16 cellular contexts compared by ENCODE assay signal in genomic region chr3:140022061-140022781, GRCh38.
DNase-seq lines count a peak whose midpoint lies in the region; ATAC-seq and TF ChIP-seq lines count a peak whose summit lies in the region.
"Had no signal": no experiment of that assay in that cellular context is flagged by ENCODE, and none has a peak within 500 bp of the region (broad histone marks: within the 10 kb centered on the region; RNA-seq: fewer than 3 reads in every experiment).

No MANE protein-coding gene starts in this region.

- no peaks in the 10 kb centered on the region for H3K79me2 ChIP-seq in neural progenitor cell (ENCODE audit: low read depth)

- H3K9me3 ChIP-seq in neural progenitor cell (ENCODE audit: low read depth): no peaks in the 10 kb centered on the region

- H3K4me1 Mint-ChIP-seq in neural progenitor cell: peaks cover 27% of the 10 kb centered on the region

- H3K4me1 ChIP-seq in neural progenitor cell: no peaks in the 10 kb centered on the region
- no peaks in the 10 kb centered on the region for H3K4me1 ChIP-seq in foreskin keratinocyte

- no peak overlapping the region for H3K4me3 ChIP-seq in dorsolateral prefrontal cortex
- H3K4me3 ChIP-seq in neural progenitor cell: no peak overlapping the region

- H4K20me1 ChIP-seq in neural progenitor cell (ENCODE audit: low read depth): no peaks in the 10 kb centered on the region

- no peaks in the 10 kb centered on the region for H3K9me3 Mint-ChIP-seq in neural progenitor cell
- H3K9me3 Mint-ChIP-seq: activated CD8-positive, alpha-beta T cell treated with anti-CD3 and anti-CD28 coated beads for 36 hours had no signal

- intact Hi-C loops in dorsolateral prefrontal cortex (cut with DNase I): loop anchor here in 1 of 2 donors (5.0 kb wide), 1 partner anchor 80 kb away; no protein-coding TSS in a partner anchor

- no peak overlapping the region for H2AFZ ChIP-seq in neural progenitor cell (replicated peaks)

- H3K36me3 ChIP-seq in neural progenitor cell: no peaks in the 10 kb centered on the region

- TF ChIP-seq CTCF in dorsolateral prefrontal cortex (IDR thresholded peaks at IDR 0.05 in 54 of 56, conservative IDR thresholded peaks at IDR 0.05 in 2 of 56; ENCODE audit: low read depth in 1 of 56, partially characterized antibody in 56 of 56) (no peak), neural progenitor cell (IDR thresholded peaks at IDR 0.05) (no peak), foreskin keratinocyte (conservative IDR thresholded peaks at IDR 0.05) (no peak)

- H3K27me3 Mint-ChIP-seq in neural progenitor cell (ENCODE audit: insufficient read depth, low read depth): peaks cover 14% of the 10 kb centered on the region
- H3K27me3 Mint-ChIP-seq: activated CD8-positive, alpha-beta T cell treated with anti-CD3 and anti-CD28 coated beads for 36 hours had no signal

- H3K4me2 ChIP-seq in neural progenitor cell: no peak overlapping the region

- H3F3A ChIP-seq in neural progenitor cell (ENCODE audit: low read depth): no peaks in the 10 kb centered on the region

- H3K27ac Mint-ChIP-seq in neural progenitor cell: peak overlapping the region; percentile 35
- H3K27ac Mint-ChIP-seq: activated CD8-positive, alpha-beta T cell treated with anti-CD3 and anti-CD28 coated beads for 36 hours had no signal

- no peak overlapping the region for H3K4me3 Mint-ChIP-seq in neural progenitor cell
- H3K4me3 Mint-ChIP-seq: activated CD8-positive, alpha-beta T cell treated with anti-CD3 and anti-CD28 coated beads for 36 hours had no signal

- H3K27ac ChIP-seq in dorsolateral prefrontal cortex (peak overlapping the region in 49 of 59 donors; percentile 1 to 76 (median 49)), neural progenitor cell (no peak overlapping the region), foreskin keratinocyte (no peak overlapping the region)
- H3K27ac ChIP-seq: HL-60 had no signal

- H3K36me3 Mint-ChIP-seq in neural progenitor cell: no peaks in the 10 kb centered on the region

- no peak overlapping the region for H3K9ac ChIP-seq in neural progenitor cell

- ATAC-seq in GM21423 (IDR thresholded peaks at IDR 0.05; ENCODE audit: unreplicated experiment): no peak
- no peak for ATAC-seq in foreskin keratinocyte
- ATAC-seq: activated CD8-positive, alpha-beta T cell treated with anti-CD3 and anti-CD28 coated beads for 36 hours had no signal

- DNase-seq in Ammon's horn (ENCODE audit: low spot score): peak; percentile 59
- peak; percentile 9 for DNase-seq in M059J (ENCODE audit: low read depth)
- DNase-seq in dorsolateral prefrontal cortex: peak in 6 of 10 donors; percentile 19 to 72 (median 52)
- DNase-seq in neural progenitor cell (ENCODE audit: low spot score): no peak
- DNase-seq in foreskin keratinocyte: no peak
- DNase-seq in NCI-H524 treated with DMSO at 0.1 percent for 48 hours (lab: John Stamatoyannopoulos, UW): no peak
- DNase-seq in stimulated activated naive CD4-positive, alpha-beta T cell treated with Interleukin-2 at 50 U/mL for 16 hours (lab: John Stamatoyannopoulos, UW): no peak
- DNase-seq: activated CD8-positive, alpha-beta T cell treated with anti-CD3 and anti-CD28 coated beads for 36 hours; amniotic stem cell; DMS53; effector CD4-positive, alpha-beta T cell; KG1; mesendoderm; NCI-H1694 had no signal

- H3K27me3 ChIP-seq in dorsolateral prefrontal cortex (no peaks in the 10 kb centered on the region), neural progenitor cell (no peaks in the 10 kb centered on the region), foreskin keratinocyte (peaks cover 3% of the 10 kb centered on the region)

Comparison
In these comparisons a context has a peak if more than half of its experiments do, and no peak if none do; other contexts are left out.
1. DNase-seq: peak in Ammon's horn (single experiment), M059J (single experiment) and dorsolateral prefrontal cortex (6 of 10); none in neural progenitor cell (single experiment), foreskin keratinocyte (0 of 2), NCI-H524 treated with DMSO at 0.1 percent for 48 hours (single experiment) and stimulated activated naive CD4-positive, alpha-beta T cell treated with Interleukin-2 at 50 U/mL for 16 hours (single experiment).
2. H3K27ac ChIP-seq: peak in dorsolateral prefrontal cortex (49 of 59); none in neural progenitor cell (single experiment) and foreskin keratinocyte (single experiment).